Comparison of ENCODE assay signal across 12 cellular contexts in the genomic region with DNA sequence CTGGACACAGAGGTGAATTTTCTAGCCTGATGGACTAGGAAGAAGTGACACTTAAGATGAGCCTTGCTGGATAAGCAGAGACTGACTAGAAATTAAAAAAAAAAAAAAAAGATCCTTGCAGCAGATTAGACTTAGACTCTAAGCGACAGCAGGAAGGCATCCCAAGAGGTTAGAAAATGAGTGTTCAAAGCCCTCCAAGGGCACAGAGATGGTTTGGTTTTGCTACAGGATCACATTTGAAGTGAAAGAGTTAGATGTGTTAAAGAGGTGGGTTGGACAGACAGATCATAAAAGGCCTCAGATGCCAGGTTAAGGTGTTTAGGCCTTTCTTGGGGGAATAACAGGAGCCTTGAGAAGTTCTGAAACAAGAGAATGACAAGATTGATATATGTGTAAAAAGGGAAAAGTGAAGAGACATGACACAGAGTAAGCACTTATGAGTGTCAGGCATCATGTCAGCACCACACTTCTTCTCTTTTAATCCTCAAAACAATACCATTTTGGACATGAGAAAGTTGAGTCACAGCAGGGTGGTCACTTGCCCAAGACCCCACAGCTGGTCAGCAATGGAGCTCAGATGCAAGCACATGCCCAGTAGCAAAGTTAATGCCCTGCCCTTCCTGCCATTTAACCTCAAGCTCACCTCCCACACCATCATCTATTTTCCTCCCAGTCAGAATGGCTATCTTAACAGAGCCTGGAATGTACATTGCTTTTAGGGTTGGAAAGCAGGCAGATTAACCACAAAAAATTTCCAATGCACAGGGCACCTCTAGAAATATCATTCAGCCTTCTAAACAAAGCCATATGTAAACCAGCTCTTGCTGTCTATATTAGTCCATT.
DNase-seq lines count a peak whose midpoint lies in the region; ATAC-seq, FAIRE-seq and TF ChIP-seq lines count a peak whose summit lies in the region.
"Had no signal": no experiment of that assay in that cellular context is flagged by ENCODE, and none has a peak within 500 bp of the region (broad histone marks: within the 10 kb centered on the region; RNA-seq: fewer than 3 reads in every experiment).

No MANE protein-coding gene starts in this region.

- FAIRE-seq in GM12891 (lab: Jason Lieb, UNC), result no peak

- TF ChIP-seq CTCF in fibroblast of the aortic adventitia (IDR thresholded peaks at IDR 0.05; ENCODE audit: insufficient read depth, low read length) (no peak), uterus (IDR thresholded peaks at IDR 0.05) (no peak)

- H3K4me3 ChIP-seq in fibroblast of the aortic adventitia (ENCODE audit: low read depth, low read length) (no peak overlapping the region), uterus (no peak overlapping the region)

- intact Hi-C loops in activated naive CD4-positive, alpha-beta T cell treated with anti-CD3 and anti-CD28 coated beads for 36 hours (cut with micrococcal nuclease), result loop anchor here (2.0 to 10.0 kb wide), 2 partner anchors 55 to 891 kb away; partner anchors contain the start of gene AMD1
- intact Hi-C loops in activated T-helper 2 cell treated with anti-CD3 and anti-CD28 coated beads, Interferon-gamma antibody, Interleukin-2, Interleukin-4, amounts not matched to agents 10 μg/mL and 5 μg/mL and 100 μg/mL, durations not matched to agents 14 hours and 24 hours and 36 hours (cut with micrococcal nuclease), result loop anchor here (1.0 kb wide), 1 partner anchor 72 kb away; no protein-coding TSS in a partner anchor
- intact Hi-C loops in uterus (cut with DNase I; ENCODE audit: low total_unique reads), result no loop called here

- ATAC-seq in stimulated activated naive CD8-positive, alpha-beta T cell treated with anti-CD3 and anti-CD28 coated beads, Interleukin-15, amount 100 ng/mL, for 72 hours, result peak; percentile 10
- ATAC-seq: left cardiac atrium had no signal

- no peak overlapping the region for H3K27ac ChIP-seq in uterus

- peak; percentile 56 for DNase-seq in activated naive CD4-positive, alpha-beta T cell treated with anti-CD3 and anti-CD28 coated beads for 36 hours
- DNase-seq in activated naive CD4-positive, alpha-beta T cell treated with anti-CD3 and anti-CD28 coated beads, Interleukin-2, amount 50 U/mL, for 16 hours, result no peak
- DNase-seq in activated T-helper 2 cell treated with anti-CD3 and anti-CD28 coated beads, Interferon-gamma antibody, Interleukin-2, Interleukin-4, amounts not matched to agents 10 μg/mL and 5 μg/mL and 100 μg/mL, durations not matched to agents 14 hours and 24 hours and 36 hours (ENCODE audit: low spot score), result no peak
- DNase-seq in fibroblast of the aortic adventitia (ENCODE audit: low read depth) (peak; percentile 63), GM12891 (ENCODE audit: insufficient read length, low spot score) (no peak), DMS114 treated with DMSO at 0.1 percent for 48 hours (lab: John Stamatoyannopoulos, UW; ENCODE audit: unreplicated experiment) (no peak), uterus (no peak)
- DNase-seq in stimulated activated naive CD8-positive, alpha-beta T cell treated with anti-CD3 and anti-CD28 coated beads, Interleukin-15, amount 100 ng/mL, for 72 hours, result no peak
- DNase-seq: activated gamma-delta T cell; left cardiac atrium; NCI-H524; stimulated activated CD4-positive, alpha-beta T cell treated with anti-CD3 and anti-CD28 coated beads, Interleukin-12 subunit alpha, Interleukin-12 subunit beta, amount 100 ng/mL, for 4 hours had no signal

- H3K9me3 Mint-ChIP-seq in activated naive CD4-positive, alpha-beta T cell treated with anti-CD3 and anti-CD28 coated beads for 36 hours, result peaks cover 5% of the 10 kb centered on the region
- H3K9me3 Mint-ChIP-seq in activated T-helper 2 cell treated with anti-CD3 and anti-CD28 coated beads, Interferon-gamma antibody, Interleukin-2, Interleukin-4, amounts not matched to agents 10 μg/mL and 5 μg/mL and 100 μg/mL, durations not matched to agents 14 hours and 24 hours and 36 hours, result no peaks in the 10 kb centered on the region
- H3K9me3 Mint-ChIP-seq in stimulated activated naive CD8-positive, alpha-beta T cell treated with anti-CD3 and anti-CD28 coated beads, Interleukin-15, amount 100 ng/mL, for 72 hours, result no peaks in the 10 kb centered on the region

- peak overlapping the region; percentile 13 for H3K4me3 Mint-ChIP-seq in activated naive CD4-positive, alpha-beta T cell treated with anti-CD3 and anti-CD28 coated beads for 36 hours
- H3K4me3 Mint-ChIP-seq in activated T-helper 2 cell treated with anti-CD3 and anti-CD28 coated beads, Interferon-gamma antibody, Interleukin-2, Interleukin-4, amounts not matched to agents 10 μg/mL and 5 μg/mL and 100 μg/mL, durations not matched to agents 14 hours and 24 hours and 36 hours (ENCODE audit: low read depth), result no peak overlapping the region
- H3K4me3 Mint-ChIP-seq in stimulated activated naive CD8-positive, alpha-beta T cell treated with anti-CD3 and anti-CD28 coated beads, Interleukin-15, amount 100 ng/mL, for 72 hours, result peak overlapping the region; percentile 74 to 78

- H3K36me3 ChIP-seq in uterus, result no peaks in the 10 kb centered on the region

- H3K4me1 Mint-ChIP-seq in activated naive CD4-positive, alpha-beta T cell treated with anti-CD3 and anti-CD28 coated beads for 36 hours (ENCODE audit: low read depth), result peaks cover 97% of the 10 kb centered on the region
- peaks cover 94% of the 10 kb centered on the region for H3K4me1 Mint-ChIP-seq in activated T-helper 2 cell treated with anti-CD3 and anti-CD28 coated beads, Interferon-gamma antibody, Interleukin-2, Interleukin-4, amounts not matched to agents 10 μg/mL and 5 μg/mL and 100 μg/mL, durations not matched to agents 14 hours and 24 hours and 36 hours (ENCODE audit: low read depth)
- peaks cover 100% of the 10 kb centered on the region for H3K4me1 Mint-ChIP-seq in stimulated activated naive CD8-positive, alpha-beta T cell treated with anti-CD3 and anti-CD28 coated beads, Interleukin-15, amount 100 ng/mL, for 72 hours

- H3K27ac Mint-ChIP-seq in activated naive CD4-positive, alpha-beta T cell treated with anti-CD3 and anti-CD28 coated beads for 36 hours, result peak overlapping the region; percentile 97
- H3K27ac Mint-ChIP-seq in activated T-helper 2 cell treated with anti-CD3 and anti-CD28 coated beads, Interferon-gamma antibody, Interleukin-2, Interleukin-4, amounts not matched to agents 10 μg/mL and 5 μg/mL and 100 μg/mL, durations not matched to agents 14 hours and 24 hours and 36 hours, result peak overlapping the region; percentile 93
- peak overlapping the region; percentile 30 to 86 for H3K27ac Mint-ChIP-seq in stimulated activated naive CD8-positive, alpha-beta T cell treated with anti-CD3 and anti-CD28 coated beads, Interleukin-15, amount 100 ng/mL, for 72 hours

- no peaks in the 10 kb centered on the region for H3K9me3 ChIP-seq in uterus

- H3K4me1 ChIP-seq in uterus, result peaks cover 4 to 5% of the 10 kb centered on the region in 2 donors

- no peak for TF ChIP-seq POLR2A in GM12891 (IDR thresholded peaks at IDR 0.05; ENCODE audit: low read depth, low read length)
- TF ChIP-seq POLR2A in uterus (IDR thresholded peaks at IDR 0.05), result no peak

- H3K27me3 Mint-ChIP-seq in activated naive CD4-positive, alpha-beta T cell treated with anti-CD3 and anti-CD28 coated beads for 36 hours (ENCODE audit: low read depth), result no peaks in the 10 kb centered on the region
- no peaks in the 10 kb centered on the region for H3K27me3 Mint-ChIP-seq in activated T-helper 2 cell treated with anti-CD3 and anti-CD28 coated beads, Interferon-gamma antibody, Interleukin-2, Interleukin-4, amounts not matched to agents 10 μg/mL and 5 μg/mL and 100 μg/mL, durations not matched to agents 14 hours and 24 hours and 36 hours (ENCODE audit: low read depth)
- H3K27me3 Mint-ChIP-seq in stimulated activated naive CD8-positive, alpha-beta T cell treated with anti-CD3 and anti-CD28 coated beads, Interleukin-15, amount 100 ng/mL, for 72 hours, result no peaks in the 10 kb centered on the region

- H3K36me3 Mint-ChIP-seq in activated naive CD4-positive, alpha-beta T cell treated with anti-CD3 and anti-CD28 coated beads for 36 hours (ENCODE audit: low read depth), result peaks cover 38% of the 10 kb centered on the region
- peaks cover 70% of the 10 kb centered on the region for H3K36me3 Mint-ChIP-seq in activated T-helper 2 cell treated with anti-CD3 and anti-CD28 coated beads, Interferon-gamma antibody, Interleukin-2, Interleukin-4, amounts not matched to agents 10 μg/mL and 5 μg/mL and 100 μg/mL, durations not matched to agents 14 hours and 24 hours and 36 hours (ENCODE audit: low read depth)

- no peaks in the 10 kb centered on the region for H3K27me3 ChIP-seq in uterus

- CTCF ChIA-PET in activated naive CD4-positive, alpha-beta T cell treated with anti-CD3 and anti-CD28 coated beads for 36 hours (lab: Charles Lee), result interaction anchor here (0.8 to 1.0 kb wide), 4 partner anchors 23 to 230 kb away, joined by 3 read pairs; no protein-coding TSS in a partner anchor

TF ChIP-seq in GM12891, 5 proteins besides CTCF, POLR2A, EP300 and RAD21:
- no peak for TF ChIP-seq POU2F2 (IDR thresholded peaks at IDR 0.05; ENCODE audit: low read depth, low read length)
- no peak for TF ChIP-seq TAF1 (IDR thresholded peaks at IDR 0.05; ENCODE audit: low read depth, low read length)
- no peak for TF ChIP-seq SPI1 (IDR thresholded peaks at IDR 0.05; ENCODE audit: low read depth, low read length)
- no peak for TF ChIP-seq PAX5 (IDR thresholded peaks at IDR 0.05; ENCODE audit: insufficient read depth, low read length, severe bottlenecking)
- TF ChIP-seq POLR2AphosphoS5 (IDR thresholded peaks at IDR 0.05; ENCODE audit: low read depth, low read length), result no peak

Comparison
In these comparisons a context has a peak if more than half of its experiments do, and no peak if none do; other contexts are left out.
1. DNase-seq: peak in activated naive CD4-positive, alpha-beta T cell treated with anti-CD3 and anti-CD28 coated beads for 36 hours (single experiment) and fibroblast of the aortic adventitia (single experiment); none in activated naive CD4-positive, alpha-beta T cell treated with anti-CD3 and anti-CD28 coated beads, Interleukin-2, amount 50 U/mL, for 16 hours (single experiment), activated T-helper 2 cell treated with anti-CD3 and anti-CD28 coated beads, Interferon-gamma antibody, Interleukin-2, Interleukin-4, amounts not matched to agents 10 μg/mL and 5 μg/mL and 100 μg/mL, durations not matched to agents 14 hours and 24 hours and 36 hours (single experiment), stimulated activated naive CD8-positive, alpha-beta T cell treated with anti-CD3 and anti-CD28 coated beads, Interleukin-15, amount 100 ng/mL, for 72 hours (0 of 2), GM12891 (single experiment), DMS114 treated with DMSO at 0.1 percent for 48 hours (single experiment) and uterus (0 of 2).
2. Peak in every context shown above with its lines, with median percentiles within 50 percentile points of each other: H3K27ac Mint-ChIP-seq.